In genomic region chr5:177496111-177497010, GRCh38 we compare ENCODE assay signal across 8 cellular contexts. TPM values are rescaled to one million over a fixed set of nuclear protein-coding genes. Genes with fewer than 3 reads are reported as not detected.
DNase-seq lines count a peak whose midpoint lies in the region; ATAC-seq and TF ChIP-seq lines count a peak whose summit lies in the region.

No MANE protein-coding gene starts in this region.

- no peak for ATAC-seq in HG02840 (IDR thresholded peaks at IDR 0.05; ENCODE audit: low FRiP score, unreplicated experiment)
- no peak for ATAC-seq in HG03469 (IDR thresholded peaks at IDR 0.05; ENCODE audit: unreplicated experiment)

- TF ChIP-seq CTCF in epithelial cell of proximal tubule (conservative IDR thresholded peaks at IDR 0.05; ENCODE audit: low read depth, low read length), result peak; percentile 46

- DNase-seq in Daoy (ENCODE audit: low read depth) (peak; percentile 96), HuH-7.5 (ENCODE audit: low spot score) (peak; percentile 92), SW480 (ENCODE audit: low spot score) (peak; percentile 90), epithelial cell of proximal tubule (ENCODE audit: low read depth) (no peak), myocyte (ENCODE audit: low read depth) (peak; percentile 97), amygdala (lab: John Stamatoyannopoulos, UW) (no peak)

- H3K4me3 ChIP-seq in epithelial cell of proximal tubule (ENCODE audit: low read depth, low read length), result peak overlapping the region; percentile 89

RNA-seq across cellular contexts. Expression of gene PDLIM7, which starts 1.0 kb away (rescaled TPM):
- 197 and 234 TPM in 2 replicates for total RNA-seq in Daoy (2014; rRNA removed; shearing (Covaris generic))
- total RNA-seq in epithelial cell of proximal tubule (286 and 420 TPM in 2 replicates), myocyte (302 and 340 TPM in 2 replicates)
- polyA plus RNA-seq in myocyte (2012), result 616 TPM

RNA-seq across cellular contexts. Expression of gene DOK3, which starts 13.3 kb away (rescaled TPM):
- total RNA-seq in Daoy (2014; rRNA removed; shearing (Covaris generic)), result 3.7 and 3.9 TPM in 2 replicates
- total RNA-seq in epithelial cell of proximal tubule (0.36 and 1.5 TPM in 2 replicates), myocyte (21.7 and 29.3 TPM in 2 replicates)
- 13.7 TPM for polyA plus RNA-seq in myocyte (2012)

RNA-seq across cellular contexts. Expression of gene DDX41, which starts 20.4 kb away (rescaled TPM):
- 68.7 and 91.5 TPM in 2 replicates for total RNA-seq in Daoy (2014; rRNA removed; shearing (Covaris generic))
- total RNA-seq in epithelial cell of proximal tubule, result 162 and 174 TPM in 2 replicates
- 87.2 and 112 TPM in 2 replicates for total RNA-seq in myocyte
- 299 TPM for polyA plus RNA-seq in myocyte (2012)

RNA-seq across cellular contexts. Expression of gene DBN1, which starts 22.9 kb away (rescaled TPM):
- 166 and 187 TPM in 2 replicates for total RNA-seq in Daoy (2014; rRNA removed; shearing (Covaris generic))
- total RNA-seq in epithelial cell of proximal tubule (430 and 471 TPM in 2 replicates), myocyte (311 and 455 TPM in 2 replicates)
- polyA plus RNA-seq in myocyte (2012), result 336 TPM

RNA-seq across cellular contexts. Expression of gene PRR7, which starts 49.7 kb away (rescaled TPM):
- 15.7 and 21.4 TPM in 2 replicates for total RNA-seq in Daoy (2014; rRNA removed; shearing (Covaris generic))
- total RNA-seq in epithelial cell of proximal tubule (28.4 and 30.9 TPM in 2 replicates), myocyte (23.1 and 38.7 TPM in 2 replicates)
- polyA plus RNA-seq in myocyte (2012), result 12.4 TPM

Comparison
In these comparisons a context has a peak if more than half of its experiments do, and no peak if none do; other contexts are left out.
1. DNase-seq: peak in Daoy (single experiment), HuH-7.5 (single experiment), SW480 (single experiment) and myocyte (single experiment); none in epithelial cell of proximal tubule (single experiment) and amygdala (0 of 56).